In genomic region chr6:6968731-6969552, GRCh38 we compare ENCODE assay signal across 1 cellular context.
A peak's percentile ranks its signal among the peaks of the same experiment; 100 is the strongest.
TF ChIP-seq lines count a peak whose summit lies in the region.

No MANE protein-coding gene starts in this region.

TF ChIP-seq in K562, 482 proteins besides CTCF, POLR2A, EP300 and RAD21 (continued from another document and continues in another):
- TF ChIP-seq FOXP4 (CRISPR knock-in tag; IDR thresholded peaks at IDR 0.05; ENCODE audit: borderline replicate concordance) (no peak), MAFG (tag; conservative IDR thresholded peaks at IDR 0.05) (no peak), ZNF778 (CRISPR knock-in tag; IDR thresholded peaks at IDR 0.05) (no peak), BCOR (IDR thresholded peaks at IDR 0.05) (peak; percentile 86), TCFL5 (CRISPR knock-in tag; conservative IDR thresholded peaks at IDR 0.05) (no peak), ZNF785 (CRISPR knock-in tag; IDR thresholded peaks at IDR 0.05) (no peak), ATF6 (CRISPR knock-in tag; IDR thresholded peaks at IDR 0.05) (no peak), ZBTB5 (IDR thresholded peaks at IDR 0.05) (no peak; the same call in 1 of the 2 replicates), PPARD (CRISPR knock-in tag; IDR thresholded peaks at IDR 0.05) (no peak), MCM5 (IDR thresholded peaks at IDR 0.05; ENCODE audit: low read depth) (no peak), ETS2 (tag; IDR thresholded peaks at IDR 0.05; ENCODE audit: borderline replicate concordance, poor library complexity, severe bottlenecking) (no peak), PRDM10 (IDR thresholded peaks at IDR 0.05; ENCODE audit: partially characterized antibody) (peak; percentile 7), KDM2B (CRISPR knock-in tag; IDR thresholded peaks at IDR 0.05) (no peak), HES1 (IDR thresholded peaks at IDR 0.05; ENCODE audit: low read depth) (no peak), CREB5 (CRISPR knock-in tag; IDR thresholded peaks at IDR 0.05) (no peak), ZNF280B (CRISPR knock-in tag; IDR thresholded peaks at IDR 0.05) (no peak), KLF1 (tag; IDR thresholded peaks at IDR 0.05) (no peak), SMAD2 (IDR thresholded peaks at IDR 0.05; ENCODE audit: low read depth, low read length) (no peak), PBX2 (CRISPR knock-in tag; IDR thresholded peaks at IDR 0.05; ENCODE audit: low read depth) (no peak), PBX2 (tag; conservative IDR thresholded peaks at IDR 0.05; ENCODE audit: low read depth) (no peak), HOXB6 (CRISPR knock-in tag; IDR thresholded peaks at IDR 0.05; ENCODE audit: borderline replicate concordance) (no peak), CC2D1A (IDR thresholded peaks at IDR 0.05) (0 out of 2 replicates have a peak, but pooled peaks have one; percentile 11), ZNF134 (CRISPR knock-in tag; conservative IDR thresholded peaks at IDR 0.05) (no peak), OTX1 (CRISPR knock-in tag; IDR thresholded peaks at IDR 0.05) (no peak), SLC30A9 (CRISPR knock-in tag; IDR thresholded peaks at IDR 0.05) (no peak), ZBTB43 (CRISPR knock-in tag; IDR thresholded peaks at IDR 0.05) (no peak), NCOR1 (IDR thresholded peaks at IDR 0.05) (peak; percentile 83), POLR2AphosphoS2 (IDR thresholded peaks at IDR 0.05; ENCODE audit: low read length) (no peak), NKRF (IDR thresholded peaks at IDR 0.05; ENCODE audit: borderline replicate concordance) (no peak), ZNF507 (tag; conservative IDR thresholded peaks at IDR 0.05) (no peak), UBTF (IDR thresholded peaks at IDR 0.05; ENCODE audit: borderline replicate concordance in 1 of 2, low read depth in 2 of 2, low read length in 2 of 2) (0 out of 4 replicates have a peak, but pooled peaks have one; percentile 45 to 69), MXD1 (CRISPR knock-in tag; IDR thresholded peaks at IDR 0.05; ENCODE audit: borderline replicate concordance, poor library complexity, severe bottlenecking) (no peak), FOXK2 (conservative IDR thresholded peaks at IDR 0.05 in 1 of 2, IDR thresholded peaks at IDR 0.05 in 1 of 2; ENCODE audit: low read depth in 2 of 2) (peak; percentile 13 to 65; a peak in 2 of 4 replicates), TCF3 (CRISPR knock-in tag; IDR thresholded peaks at IDR 0.05) (peak; percentile 90)
